Comparison of ENCODE assay signal across 27 cellular contexts in the genomic region with DNA sequence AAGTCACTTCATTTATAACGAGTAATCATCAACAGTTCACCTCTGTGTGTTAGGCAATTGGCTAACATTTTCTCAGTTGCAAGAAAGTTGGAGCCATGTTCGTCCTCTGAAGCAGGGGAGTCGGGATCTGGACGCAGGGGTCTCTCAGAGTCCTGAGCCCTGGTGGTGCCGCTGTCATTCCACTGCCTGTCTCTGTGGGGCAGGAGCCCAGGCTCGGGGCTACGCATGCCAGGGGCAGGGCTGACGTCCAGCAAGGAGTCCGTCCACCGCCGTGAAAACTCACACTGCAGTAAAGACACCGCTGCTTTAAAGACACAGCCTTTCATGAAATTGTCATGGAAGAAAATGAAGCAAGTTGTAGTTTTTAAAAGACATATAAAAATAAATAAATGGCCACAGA.
"Had no signal": no experiment of that assay in that cellular context is flagged by ENCODE, and none has a peak within 500 bp of the region (broad histone marks: within the 10 kb centered on the region; RNA-seq: fewer than 3 reads in every experiment).

No MANE protein-coding gene starts in this region.

- H3K36me3 ChIP-seq: breast epithelium, MG63, SJCRH30 had no signal

- H3K36me3 Mint-ChIP-seq: activated naive CD4-positive, alpha-beta T cell treated with anti-CD3 and anti-CD28 coated beads, Interleukin-2, amount 50 U/mL, for 24 hours had no signal

- H3K27ac ChIP-seq: breast epithelium, KMS-11, SJCRH30 had no signal

- DNase-seq: activated CD4-positive, alpha-beta T cell treated with anti-CD3 and anti-CD28 coated beads for 48 hours; activated CD4-positive, alpha-beta T cell treated with anti-CD3 and anti-CD28 coated beads, Interleukin-2, amount 50 U/mL, for 4 hours; activated CD4-positive, CD25-positive, alpha-beta regulatory T cell treated with anti-CD3 and anti-CD28 coated beads, Interleukin-2, amount 50 U/mL, for 72 hours; activated CD8-positive, alpha-beta memory T cell treated with anti-CD3 and anti-CD28 coated beads, Interleukin-2, amount 50 U/mL, for 48 hours; activated CD8-positive, alpha-beta T cell treated with anti-CD3 and anti-CD28 coated beads, Interleukin-2, amount 10 ng/mL, durations not matched to agents 7 days and 5 days; activated effector memory CD4-positive, alpha-beta T cell treated with Interleukin-2 at 50 U/mL for 16 hours; activated naive CD4-positive, alpha-beta T cell; activated T-cell treated with anti-CD3 and anti-CD28 coated beads, Interleukin-2, amount 50 U/mL, for 1 hour; aorta; central memory CD4-positive, alpha-beta T cell; MG63; NCI-H1105 treated with DMSO at 0.1 percent for 48 hours; NCI-H1436 treated with DMSO at 0.1 percent for 48 hours; NCI-H187; NCI-H2081 treated with DMSO at 0.1 percent for 48 hours; NCI-H226; NCI-H526 treated with DMSO at 0.1 percent for 48 hours; RPMI8226; T-helper 17 cell; T-helper 9 cell had no signal

- H3K4me2 ChIP-seq: KMS-11 had no signal

- H3K4me3 Mint-ChIP-seq: activated CD8-positive, alpha-beta T cell treated with anti-CD3 and anti-CD28 coated beads, Interleukin-2, amount 10 ng/mL, durations not matched to agents 7 days and 5 days; activated naive CD4-positive, alpha-beta T cell treated with anti-CD3 and anti-CD28 coated beads, Interleukin-2, amount 50 U/mL, for 24 hours; activated T-helper 1 cell treated with anti-CD3 and anti-CD28 coated beads, Interleukin-12 subunit alpha, Interleukin-12 subunit beta, Interleukin-2, Interleukin-4 antibody, amounts not matched to agents 30 ng/mL and 10 ng/mL and 1 ng/mL, durations not matched to agents 14 hours and 24 hours and 36 hours; T-helper 17 cell; WTC11 had no signal

- H3K27ac Mint-ChIP-seq: activated CD8-positive, alpha-beta T cell treated with anti-CD3 and anti-CD28 coated beads, Interleukin-2, amount 10 ng/mL, durations not matched to agents 7 days and 5 days; activated naive CD4-positive, alpha-beta T cell treated with anti-CD3 and anti-CD28 coated beads, Interleukin-2, amount 50 U/mL, for 24 hours; activated T-helper 1 cell treated with anti-CD3 and anti-CD28 coated beads, Interleukin-12 subunit alpha, Interleukin-12 subunit beta, Interleukin-2, Interleukin-4 antibody, amounts not matched to agents 30 ng/mL and 10 ng/mL and 1 ng/mL, durations not matched to agents 14 hours and 24 hours and 36 hours; T-helper 17 cell; WTC11 had no signal

- H3K27me3 ChIP-seq: breast epithelium, MG63, SJCRH30 had no signal

- H3K4me1 Mint-ChIP-seq: activated naive CD4-positive, alpha-beta T cell treated with anti-CD3 and anti-CD28 coated beads, Interleukin-2, amount 50 U/mL, for 24 hours; T-helper 17 cell; WTC11 had no signal

- H3K27me3 Mint-ChIP-seq: activated naive CD4-positive, alpha-beta T cell treated with anti-CD3 and anti-CD28 coated beads, Interleukin-2, amount 50 U/mL, for 24 hours; T-helper 17 cell had no signal

- ATAC-seq: activated CD8-positive, alpha-beta T cell treated with anti-CD3 and anti-CD28 coated beads, Interleukin-2, amount 10 ng/mL, durations not matched to agents 7 days and 5 days; Right ventricle myocardium inferior; T-helper 17 cell; WTC11 had no signal

- H3K4me3 ChIP-seq: breast epithelium, MG63, SJCRH30 had no signal

- H3K9me3 ChIP-seq: breast epithelium, MG63, SJCRH30 had no signal

- H3K4me1 ChIP-seq: breast epithelium, SJCRH30 had no signal

- H3K9ac ChIP-seq: KMS-11 had no signal

- H3K9me3 Mint-ChIP-seq: activated T-helper 1 cell treated with anti-CD3 and anti-CD28 coated beads, Interleukin-12 subunit alpha, Interleukin-12 subunit beta, Interleukin-2, Interleukin-4 antibody, amounts not matched to agents 30 ng/mL and 10 ng/mL and 1 ng/mL, durations not matched to agents 14 hours and 24 hours and 36 hours had no signal
